In genomic region chr11:61446211-61446651, GRCh38 we compare ENCODE assay signal across 8 cellular contexts. TPM values are rescaled to one million over a fixed set of nuclear protein-coding genes. Genes with fewer than 3 reads are reported as not detected.
DNase-seq lines count a peak whose midpoint lies in the region; ATAC-seq and TF ChIP-seq lines count a peak whose summit lies in the region.

No MANE protein-coding gene starts in this region.

- H3K4me3 ChIP-seq in DOHH2 (ENCODE audit: low read length), result no peak overlapping the region

- ATAC-seq in HG02938 (IDR thresholded peaks at IDR 0.05; ENCODE audit: unreplicated experiment) (peak; percentile 72), HG02759 (IDR thresholded peaks at IDR 0.05; ENCODE audit: unreplicated experiment) (no peak)

- peak; percentile 96 for TF ChIP-seq CTCF in DOHH2 (IDR thresholded peaks at IDR 0.05; ENCODE audit: low read depth, low read length, poor library complexity, severe bottlenecking)

- peaks cover 83% of the 10 kb centered on the region for H3K36me3 ChIP-seq in DOHH2 (ENCODE audit: control insufficient read depth, low read length)

- DNase-seq in NCI-H226 (peak; percentile 89), cerebellum (ENCODE audit: low spot score) (peak; percentile 70)
- peak; percentile 60 for DNase-seq in activated CD4-positive, alpha-beta T cell treated with anti-CD3 and anti-CD28 coated beads for 1 hour
- DNase-seq in stimulated activated CD4-positive, alpha-beta T cell treated with anti-CD3 and anti-CD28 coated beads, Interleukin-1b, Interleukin-23, amount 100 ng/mL, for 24 hours (ENCODE audit: low read depth in 4 of 4, low spot score in 1 of 4), result peak; percentile 52 to 78 (median 72)

- peaks cover 39% of the 10 kb centered on the region for H3K79me2 ChIP-seq in DOHH2 (ENCODE audit: control insufficient read depth, low read length)

- H3K27ac ChIP-seq in DOHH2 (ENCODE audit: low read depth, low read length) (no peak overlapping the region), layer of hippocampus (ENCODE audit: low read depth, low read length) (peak overlapping the region; percentile 47)

- H3K4me1 ChIP-seq in DOHH2 (ENCODE audit: control insufficient read depth, low read length), result peaks cover 3% of the 10 kb centered on the region

- H3K27me3 ChIP-seq in DOHH2 (ENCODE audit: control insufficient read depth, low read length) (no peaks in the 10 kb centered on the region), layer of hippocampus (ENCODE audit: control insufficient read depth, insufficient read depth, low read length) (no peaks in the 10 kb centered on the region)

- no peaks in the 10 kb centered on the region for H3K9me2 ChIP-seq in DOHH2 (replicated peaks; ENCODE audit: control insufficient read depth, low read length)

- H3K4me2 ChIP-seq in DOHH2 (ENCODE audit: low read length), result no peak overlapping the region

- peaks cover 3% of the 10 kb centered on the region; the same call in 1 of the 2 replicates for H4K20me1 ChIP-seq in DOHH2 (ENCODE audit: control insufficient read depth, insufficient read depth, low read depth, low read length)

- no peaks in the 10 kb centered on the region for H3K9me3 ChIP-seq in DOHH2 (ENCODE audit: control insufficient read depth, insufficient read depth, low read length)

- H3F3A ChIP-seq in DOHH2 (ENCODE audit: control insufficient read depth, insufficient read depth), result peaks cover 15% of the 10 kb centered on the region

RNA-seq across cellular contexts. Expression of gene SDHAF2, which starts 16.3 kb away (rescaled TPM):
- 61.3 TPM for total RNA-seq in cerebellum

RNA-seq across cellular contexts. Expression of gene CPSF7, which starts 16.5 kb away (rescaled TPM):
- 39.0 TPM for total RNA-seq in cerebellum

RNA-seq across cellular contexts. Expression of gene TMEM216, which starts 53.8 kb away (rescaled TPM):
- total RNA-seq in cerebellum, result 11.8 TPM
